20 cellular contexts compared by ENCODE assay signal in genomic region chr6:42434237-42434636, GRCh38.
"Had no signal": no experiment of that assay in that cellular context is flagged by ENCODE, and none has a peak within 500 bp of the region (broad histone marks: within the 10 kb centered on the region; RNA-seq: fewer than 3 reads in every experiment).

No MANE protein-coding gene starts in this region.

- H3K36me3 ChIP-seq: cardiac muscle cell, thoracic aorta, upper lobe of left lung had no signal

- H3K4me3 Mint-ChIP-seq: activated CD4-positive, alpha-beta T cell treated with anti-CD3 and anti-CD28 coated beads, Interleukin-2, amount 10 ng/mL, durations not matched to agents 24 days and 14 days; activated CD8-positive, alpha-beta T cell treated with anti-CD3 and anti-CD28 coated beads for 36 hours; activated T-cell treated with anti-CD3 and anti-CD28 coated beads, Interleukin-2, amount 50 U/mL, for 24 hours; stimulated activated naive B cell treated with anti-CD40 and anti-IgM and Interleukin-4, amounts not matched to agents 10 μg/mL and 1 μg/mL and 100 μg/mL, for 72 hours had no signal

- H2AFZ ChIP-seq: parathyroid adenoma had no signal

- H3K4me1 ChIP-seq: parathyroid adenoma had no signal

- DNase-seq: activated CD4-positive, alpha-beta T cell treated with anti-CD3 and anti-CD28 coated beads, Interleukin-2, amount 10 ng/mL, durations not matched to agents 24 days and 14 days; activated CD8-positive, alpha-beta T cell treated with anti-CD3 and anti-CD28 coated beads for 36 hours; activated effector memory CD4-positive, alpha-beta T cell treated with Interleukin-2 at 50 U/mL for 16 hours; activated naive CD4-positive, alpha-beta T cell treated with anti-CD3 and anti-CD28 coated beads, Interleukin-2, amount 50 U/mL, for 16 hours; activated T-cell treated with anti-CD3 and anti-CD28 coated beads, Interleukin-2, amount 50 U/mL, for 24 hours; amniotic stem cell; dermis blood vessel endothelial cell; effector memory CD4-positive, alpha-beta T cell; esophagus squamous epithelium; left cardiac atrium; mesendoderm; naive thymus-derived CD8-positive, alpha-beta T cell; spleen; stimulated activated CD4-positive, alpha-beta T cell treated with anti-CD3 and anti-CD28 coated beads, Interleukin-4, amount 100 ng/mL, for 4 hours; stimulated activated naive B cell treated with anti-CD40 and anti-IgM and Interleukin-4, amounts not matched to agents 10 μg/mL and 1 μg/mL and 100 μg/mL, for 72 hours; T-helper 2 cell; upper lobe of left lung had no signal

- H3K27ac Mint-ChIP-seq: activated CD4-positive, alpha-beta T cell treated with anti-CD3 and anti-CD28 coated beads, Interleukin-2, amount 10 ng/mL, durations not matched to agents 24 days and 14 days; activated CD8-positive, alpha-beta T cell treated with anti-CD3 and anti-CD28 coated beads for 36 hours; activated T-cell treated with anti-CD3 and anti-CD28 coated beads, Interleukin-2, amount 50 U/mL, for 24 hours; stimulated activated naive B cell treated with anti-CD40 and anti-IgM and Interleukin-4, amounts not matched to agents 10 μg/mL and 1 μg/mL and 100 μg/mL, for 72 hours had no signal

- H3K27ac ChIP-seq: cardiac muscle cell, esophagus squamous epithelium, parathyroid adenoma, spleen, thoracic aorta, upper lobe of left lung had no signal

- H3K4me3 ChIP-seq: cardiac muscle cell, esophagus squamous epithelium, spleen, thoracic aorta, upper lobe of left lung had no signal

- H3K27me3 Mint-ChIP-seq: activated CD4-positive, alpha-beta T cell treated with anti-CD3 and anti-CD28 coated beads, Interleukin-2, amount 10 ng/mL, durations not matched to agents 24 days and 14 days; activated CD8-positive, alpha-beta T cell treated with anti-CD3 and anti-CD28 coated beads for 36 hours; activated T-cell treated with anti-CD3 and anti-CD28 coated beads, Interleukin-2, amount 50 U/mL, for 24 hours; naive thymus-derived CD8-positive, alpha-beta T cell; stimulated activated naive B cell treated with anti-CD40 and anti-IgM and Interleukin-4, amounts not matched to agents 10 μg/mL and 1 μg/mL and 100 μg/mL, for 72 hours had no signal

- H3K27me3 ChIP-seq: cardiac muscle cell, esophagus squamous epithelium, spleen, upper lobe of left lung had no signal

- H3K9ac ChIP-seq: parathyroid adenoma had no signal

- ATAC-seq: activated CD8-positive, alpha-beta T cell treated with anti-CD3 and anti-CD28 coated beads for 36 hours; left cardiac atrium; naive thymus-derived CD8-positive, alpha-beta T cell; stimulated activated naive B cell treated with anti-CD40 and anti-IgM and Interleukin-4, amounts not matched to agents 10 μg/mL and 1 μg/mL and 100 μg/mL, for 72 hours had no signal
